Comparison of ENCODE assay signal across 23 cellular contexts in the genomic region with DNA sequence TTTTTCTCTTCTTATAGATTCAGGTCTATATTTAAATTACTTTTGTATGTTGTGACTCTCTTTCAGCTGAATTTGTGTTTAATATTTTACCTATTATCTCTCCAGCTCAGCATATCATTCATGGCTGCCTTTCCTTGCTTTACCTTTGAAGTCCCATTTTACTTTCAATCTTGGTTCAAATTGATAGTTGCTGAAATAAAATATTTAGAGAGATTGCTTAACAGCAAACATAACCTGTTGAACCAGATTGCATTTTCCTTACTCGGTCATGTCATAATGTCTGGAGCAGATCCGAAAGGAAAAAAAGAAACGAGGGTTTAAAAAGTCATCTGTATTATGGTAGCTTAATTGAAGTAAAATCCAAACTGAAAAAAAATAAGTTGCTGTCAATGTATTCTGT.
"Had no signal": no experiment of that assay in that cellular context is flagged by ENCODE, and none has a peak within 500 bp of the region (broad histone marks: within the 10 kb centered on the region; RNA-seq: fewer than 3 reads in every experiment).

No MANE protein-coding gene starts in this region.

- H3K27ac ChIP-seq: adrenal gland, ascending aorta, foreskin keratinocyte, sigmoid colon, testis, upper lobe of left lung had no signal

- H3K4me1 ChIP-seq: adrenal gland, ascending aorta, sigmoid colon, testis had no signal

- H3K4me3 ChIP-seq: adrenal gland, ascending aorta, sigmoid colon, testis, upper lobe of left lung had no signal

- DNase-seq: activated B cell treated with CpG ODN at 0.5 μM for 24 hours; activated CD4-positive, alpha-beta T cell treated with anti-CD3 and anti-CD28 coated beads for 36 hours; activated CD4-positive, alpha-beta T cell treated with anti-CD3 and anti-CD28 coated beads, Interleukin-2, amount 50 U/mL, for 4 hours; activated CD8-positive, alpha-beta memory T cell treated with anti-CD3 and anti-CD28 coated beads for 24 hours; activated CD8-positive, alpha-beta memory T cell treated with anti-CD3 and anti-CD28 coated beads, Interleukin-2, amount 50 U/mL, for 4 hours; activated naive CD4-positive, alpha-beta T cell; activated T-cell treated with anti-CD3 and anti-CD28 coated beads, Interleukin-2, amount 50 U/mL, for 24 hours; cortex of kidney; erythroblast; left ventricle myocardium superior; naive B cell; occipital lobe; posterior cingulate gyrus; sigmoid colon; stimulated activated CD4-positive, alpha-beta T cell treated with anti-CD3 and anti-CD28 coated beads, Interleukin-4, amount 100 ng/mL, for 1 hour; stimulated activated naive CD4-positive, alpha-beta T cell; T1000 had no signal

- H3K27me3 ChIP-seq: ascending aorta, foreskin keratinocyte, sigmoid colon, testis, upper lobe of left lung had no signal

- H3K36me3 ChIP-seq: adrenal gland, ascending aorta, sigmoid colon, upper lobe of left lung had no signal

- ATAC-seq: activated CD4-positive, alpha-beta T cell treated with anti-CD3 and anti-CD28 coated beads for 36 hours; activated T-helper 17 cell treated with anti-CD3 and anti-CD28 coated beads, Interleukin-2, amount 50 U/mL, for 72 hours; foreskin keratinocyte had no signal

- H3K9me3 ChIP-seq: adrenal gland, ascending aorta, sigmoid colon, testis, upper lobe of left lung had no signal
